In genomic region chr2:11515441-11516071, GRCh38 we compare ENCODE assay signal across 18 cellular contexts. TPM values are rescaled to one million over a fixed set of nuclear protein-coding genes. Genes with fewer than 3 reads are reported as not detected.
A peak's percentile ranks its signal among the peaks of the same experiment; 100 is the strongest.
DNase-seq lines count a peak whose midpoint lies in the region; ATAC-seq, FAIRE-seq and TF ChIP-seq lines count a peak whose summit lies in the region.
"Had no signal": no experiment of that assay in that cellular context is flagged by ENCODE, and none has a peak within 500 bp of the region (broad histone marks: within the 10 kb centered on the region; RNA-seq: fewer than 3 reads in every experiment).

No MANE protein-coding gene starts in this region.

- peaks cover 21% of the 10 kb centered on the region for H3K4me1 ChIP-seq in HUES64 (ENCODE audit: insufficient read depth, low read length)
- peaks cover 1 to 13% (median 12%) of the 10 kb centered on the region in 4 experiments; a peak in 5 of 7 replicates for H3K4me1 ChIP-seq in H1 (replicated peaks in 1 of 4; ENCODE audit: control insufficient read depth in 3 of 4, insufficient read depth in 4 of 4, low read length in 3 of 4)
- peaks cover 63% of the 10 kb centered on the region for H3K4me1 ChIP-seq in neural progenitor cell
- H3K4me1 ChIP-seq: A549 had no signal

- no peak for TF ChIP-seq RAD21 in H1 (IDR thresholded peaks at IDR 0.05 in 1 of 2, conservative IDR thresholded peaks at IDR 0.05 in 1 of 2; ENCODE audit: low read depth in 2 of 2, low read length in 2 of 2)

- TF ChIP-seq POLR2A in H1 (IDR thresholded peaks at IDR 0.05; ENCODE audit: control extremely low read depth in 1 of 2, low read depth in 2 of 2, low read length in 2 of 2) = no peak

- H3K9me3 Mint-ChIP-seq in neural progenitor cell = peaks cover 18% of the 10 kb centered on the region
- H3K9me3 Mint-ChIP-seq in stimulated activated naive CD8-positive, alpha-beta T cell treated with anti-CD3 and anti-CD28 coated beads, Interleukin-15, amount 100 ng/mL, for 72 hours = peaks cover 2 to 4% of the 10 kb centered on the region in 2 donors

- peak overlapping the region; percentile 17; the same call in 1 of the 2 replicates for H3K27ac ChIP-seq in HUES64 (ENCODE audit: low read depth, low read length)
- H3K27ac ChIP-seq in H1 (ENCODE audit: low read depth, low read length) = 0 out of 2 replicates have a peak overlapping the region, but pooled peaks have one; percentile 27
- peak overlapping the region; percentile 88 for H3K27ac ChIP-seq in neural progenitor cell
- H3K27ac ChIP-seq: A549, C4-2B had no signal

- H2BK12ac ChIP-seq in H1 (ENCODE audit: low read depth, low read length) = no peak overlapping the region

- H3K18ac ChIP-seq in H1 (ENCODE audit: extremely low read depth, low read length) = peak overlapping the region; percentile 11; the same call in 1 of the 2 replicates

- H3K9ac ChIP-seq in HUES64 (ENCODE audit: low read depth, low read length) (no peak overlapping the region), H1 (replicated peaks in 1 of 4; ENCODE audit: extremely low read depth in 1 of 4, low read depth in 3 of 4, low read length in 3 of 4) (no peak overlapping the region), neural progenitor cell (no peak overlapping the region)

- no peaks in the 10 kb centered on the region for H3K27me3 ChIP-seq in HUES64 (ENCODE audit: insufficient read depth, low read length)
- no peaks in the 10 kb centered on the region for H3K27me3 ChIP-seq in H1 (replicated peaks in 1 of 4; ENCODE audit: control insufficient read depth in 3 of 4, extremely low read depth in 1 of 4, insufficient read depth in 3 of 4, low read length in 3 of 4)
- H3K27me3 ChIP-seq in neural progenitor cell = no peaks in the 10 kb centered on the region

- peak overlapping the region; percentile 73 for H3K4me3 Mint-ChIP-seq in neural progenitor cell
- H3K4me3 Mint-ChIP-seq in stimulated activated naive CD8-positive, alpha-beta T cell treated with anti-CD3 and anti-CD28 coated beads, Interleukin-15, amount 100 ng/mL, for 72 hours = no peak overlapping the region

- peaks cover 75% of the 10 kb centered on the region for H3K4me1 Mint-ChIP-seq in neural progenitor cell
- H3K4me1 Mint-ChIP-seq in stimulated activated naive CD8-positive, alpha-beta T cell treated with anti-CD3 and anti-CD28 coated beads, Interleukin-15, amount 100 ng/mL, for 72 hours = no peaks in the 10 kb centered on the region

- H2BK20ac ChIP-seq in H1 (ENCODE audit: low read length) = peak overlapping the region; percentile 24; the same call in 1 of the 2 replicates

- H2AK5ac ChIP-seq in H1 (ENCODE audit: low read depth, low read length) = no peak overlapping the region

- H3K79me2 ChIP-seq in H1 (ENCODE audit: control insufficient read depth in 1 of 2, insufficient read depth in 2 of 2, low read length in 2 of 2) (peaks cover 0 to 12% of the 10 kb centered on the region in 2 experiments; a peak in 1 of 4 replicates), neural progenitor cell (ENCODE audit: low read depth) (peaks cover 95% of the 10 kb centered on the region)

- no peak overlapping the region for H4K8ac ChIP-seq in H1 (ENCODE audit: extremely low read depth, insufficient read depth, low read length)

- no peak overlapping the region for H3K23ac ChIP-seq in H1 (ENCODE audit: insufficient read length)

- H3K79me1 ChIP-seq in H1 (ENCODE audit: low read depth, low read length) = peaks cover 8% of the 10 kb centered on the region

- no peak for TF ChIP-seq EP300 in H1 (IDR thresholded peaks at IDR 0.05; ENCODE audit: borderline replicate concordance in 1 of 2, low read depth in 2 of 2, low read length in 2 of 2)

- CTCF ChIA-PET in H1 (lab: Charles Lee; ENCODE audit: partially characterized antibody) = interaction anchor here (0.7 to 2.4 kb wide), 9 partner anchors 19 to 167 kb away, joined by 3 to 15 read pairs (median 4); no protein-coding TSS in a partner anchor

- no peak overlapping the region for H3K4ac ChIP-seq in H1 (replicated peaks; ENCODE audit: insufficient read length, low read depth, low read length)

- H3F3A ChIP-seq in neural progenitor cell (ENCODE audit: low read depth) = peaks cover 42% of the 10 kb centered on the region

- WGBS in HUES64 = 70% methylated on average over 8 of the region's 8 CpGs
- WGBS in H1 (ENCODE audit: extremely low coverage in 1 of 2, insufficient coverage in 1 of 2, insufficient read length in 1 of 2, insufficient replicate concordance in 2 of 2, low coverage in 1 of 2, low lambda C conversion rate in 2 of 2, missing lambda C conversion rate in 1 of 2), 2 experiments = 84% methylated on average over 7 of the region's 8 CpGs; no CpG with 5 or more reads in 1 of the 2 experiments

- in situ Hi-C loops in G401 (cut with HindIII; ENCODE audit: low sequenced_read_pairs) = no loop called here

- no peak overlapping the region for H2BK120ac ChIP-seq in H1 (replicated peaks; ENCODE audit: low read depth, low read length)

- H3K4me3 ChIP-seq in HUES64 (ENCODE audit: low read length) (no peak overlapping the region), H1 (ENCODE audit: extremely low read depth in 1 of 4, insufficient read depth in 2 of 4, low read depth in 3 of 4, low read length in 4 of 4) (no peak overlapping the region), neural progenitor cell (peak overlapping the region; percentile 15)
- H3K4me3 ChIP-seq: A549 had no signal

- no peak overlapping the region for H2AFZ ChIP-seq in H1 (ENCODE audit: low read length)
- no peak overlapping the region for H2AFZ ChIP-seq in neural progenitor cell (replicated peaks)

- H3K4me2 ChIP-seq in H1 (ENCODE audit: insufficient read depth in 1 of 2, low read depth in 2 of 2, low read length in 2 of 2) (no peak overlapping the region), neural progenitor cell (peak overlapping the region; percentile 69)
- H3K4me2 ChIP-seq: A549 had no signal

- DNase-seq in D341Med (ENCODE audit: low spot score) (peak; percentile 53), H1 (ENCODE audit: low read depth in 1 of 2, low spot score in 2 of 2) (no peak), neural progenitor cell (ENCODE audit: low spot score) (peak; percentile 75), G401 (ENCODE audit: low spot score) (no peak), NOMO-1 (lab: John Stamatoyannopoulos, UW; ENCODE audit: unreplicated experiment in 2 of 2) (no peak)
- no peak for DNase-seq in stimulated activated naive CD8-positive, alpha-beta T cell treated with anti-CD3 and anti-CD28 coated beads, Interleukin-15, amount 100 ng/mL, for 72 hours
- DNase-seq: COR-L47, DMS79, GF-D8, IMR-90, NCI-H1436, NCI-H2081 treated with DMSO at 0.1 percent for 48 hours, NCI-H526 treated with DMSO at 0.1 percent for 48 hours had no signal

- peaks cover 4% of the 10 kb centered on the region for H3K27me3 Mint-ChIP-seq in neural progenitor cell (ENCODE audit: insufficient read depth, low read depth)
- peaks cover 16% of the 10 kb centered on the region for H3K27me3 Mint-ChIP-seq in stimulated activated naive CD8-positive, alpha-beta T cell treated with anti-CD3 and anti-CD28 coated beads, Interleukin-15, amount 100 ng/mL, for 72 hours

- H3K23me2 ChIP-seq in H1 (ENCODE audit: low read depth, low read length) = peaks cover 3% of the 10 kb centered on the region; the same call in 1 of the 2 replicates

- TF ChIP-seq CTCF in H1 (IDR thresholded peaks at IDR 0.05; ENCODE audit: control extremely low read depth in 1 of 3, insufficient read depth in 1 of 3, low read depth in 1 of 3, low read length in 3 of 3) (no peak), neural progenitor cell (IDR thresholded peaks at IDR 0.05) (no peak)

- H4K91ac ChIP-seq in H1 (replicated peaks; ENCODE audit: insufficient read length, low read length) = no peak overlapping the region

- no peak overlapping the region for H4K5ac ChIP-seq in H1 (ENCODE audit: insufficient read length, low read depth, low read length)

- POLR2A ChIA-PET in H1 (lab: Charles Lee; ENCODE audit: partially characterized antibody) = no interaction called here

- no peak overlapping the region for H3K14ac ChIP-seq in H1 (ENCODE audit: insufficient read length)

- no peak for ATAC-seq in GM19328 (IDR thresholded peaks at IDR 0.05; ENCODE audit: unreplicated experiment)
- ATAC-seq in stimulated activated naive CD8-positive, alpha-beta T cell treated with anti-CD3 and anti-CD28 coated beads, Interleukin-15, amount 100 ng/mL, for 72 hours = no peak

- H4K20me1 ChIP-seq in H1 (replicated peaks in 1 of 2; ENCODE audit: control insufficient read depth in 1 of 2, insufficient read depth in 2 of 2, low read length in 2 of 2) (peaks cover 0 to 6% of the 10 kb centered on the region in 2 experiments), neural progenitor cell (ENCODE audit: low read depth) (peaks cover 33% of the 10 kb centered on the region)

- H3K36me3 ChIP-seq in HUES64 (ENCODE audit: insufficient read depth, low read length) (no peaks in the 10 kb centered on the region), H1 (ENCODE audit: control insufficient read depth in 2 of 4, insufficient read depth in 4 of 4, low read length in 3 of 4) (no peaks in the 10 kb centered on the region), neural progenitor cell (no peaks in the 10 kb centered on the region)

- H3K9me3 ChIP-seq in HUES64 (ENCODE audit: insufficient read depth, low read depth, low read length) = no peaks in the 10 kb centered on the region
- H3K9me3 ChIP-seq in H1 (ENCODE audit: insufficient read depth in 2 of 2, low read depth in 1 of 2, low read length in 1 of 2) = no peaks in the 10 kb centered on the region
- no peaks in the 10 kb centered on the region for H3K9me3 ChIP-seq in neural progenitor cell (ENCODE audit: low read depth)
- H3K9me3 ChIP-seq: A549 had no signal

- H3K36me3 Mint-ChIP-seq in neural progenitor cell = peaks cover 44% of the 10 kb centered on the region

- 0 out of 2 replicates have a peak overlapping the region, but pooled peaks have one; percentile 41 for H2BK5ac ChIP-seq in H1 (ENCODE audit: low read depth, low read length)

- no peak for FAIRE-seq in H1 (lab: Jason Lieb, UNC)
- FAIRE-seq: A549, H54 had no signal

- peak overlapping the region; percentile 47 for H3K27ac Mint-ChIP-seq in neural progenitor cell
- no peak overlapping the region for H3K27ac Mint-ChIP-seq in stimulated activated naive CD8-positive, alpha-beta T cell treated with anti-CD3 and anti-CD28 coated beads, Interleukin-15, amount 100 ng/mL, for 72 hours

- H2BK15ac ChIP-seq in H1 (ENCODE audit: low read length) = 0 out of 2 replicates have a peak overlapping the region, but pooled peaks have one; percentile 88

- no peak overlapping the region for H3K56ac ChIP-seq in H1 (replicated peaks; ENCODE audit: insufficient read length, low read depth, low read length)

RNA-seq across cellular contexts. Expression of gene GREB1, which starts 18.3 kb away (rescaled TPM):
- polyA plus RNA-seq in HUES64 (2013, experiment 1 of 2) = 12.2 TPM
- polyA plus RNA-seq in HUES64 (2013, experiment 2 of 2) = 16.7 TPM
- 41.7 and 43.4 TPM in 2 replicates for total RNA-seq in H1 (2021; fragmentation: NEBNext Ultra II Directional; extraction: Animal tissue kit (Norgen Biotek cat#: 25700))
- 7.9 and 13.8 TPM in 2 replicates for polyA plus RNA-seq in H1 (2011; rRNA removed)
- polyA plus RNA-seq in H1 (2011; cell fraction: cytosol; rRNA removed) = 9.9 TPM
- polyA plus RNA-seq in H1 (2011; cell fraction: nucleus; rRNA removed) = 22.7 TPM
- polyA plus RNA-seq in H1 (2012, experiment 1 of 2) = 14.3 to 18.0 TPM (median 16.3 TPM) in 4 replicates
- 8.5 TPM for polyA plus RNA-seq in H1 (2012, experiment 2 of 2)
- 16.9 TPM for polyA plus RNA-seq in H1 (2013, experiment 1 of 2)
- 15.7 TPM for polyA plus RNA-seq in H1 (2013, experiment 2 of 2)
- polyA minus RNA-seq in H1 (2011; rRNA and poly(A)+ RNA removed) = 23.1 and 26.4 TPM in 2 replicates
- 13.1 TPM for polyA minus RNA-seq in H1 (2011; cell fraction: cytosol; rRNA and poly(A)+ RNA removed)
- polyA minus RNA-seq in H1 (2011; cell fraction: nucleus; rRNA and poly(A)+ RNA removed) = 21.8 TPM
- total RNA-seq in neural progenitor cell (ENCODE audit: low replicate concordance) = 30.8 and 33.2 TPM in 2 replicates
- total RNA-seq in G401 (2014; rRNA removed; shearing (Covaris generic)) = 7.9 and 14.7 TPM in 2 replicates
- total RNA-seq: IMR-90 had no signal

RNA-seq across cellular contexts. Expression of gene E2F6, which starts 49.6 kb away (rescaled TPM):
- 22.5 TPM for polyA plus RNA-seq in HUES64 (2013, experiment 1 of 2)
- 21.7 TPM for polyA plus RNA-seq in HUES64 (2013, experiment 2 of 2)
- 14.9 and 15.6 TPM in 2 replicates for total RNA-seq in H1 (2021; fragmentation: NEBNext Ultra II Directional; extraction: Animal tissue kit (Norgen Biotek cat#: 25700))
- polyA plus RNA-seq in H1 (2011; rRNA removed) = 3.8 and 8.3 TPM in 2 replicates
- 7.3 TPM for polyA plus RNA-seq in H1 (2011; cell fraction: cytosol; rRNA removed)
- polyA plus RNA-seq in H1 (2011; cell fraction: nucleus; rRNA removed) = 5.7 TPM
- polyA plus RNA-seq in H1 (2012, experiment 1 of 2) = 11.0 to 11.9 TPM (median 11.2 TPM) in 4 replicates
- polyA plus RNA-seq in H1 (2012, experiment 2 of 2) = 6.1 TPM
- polyA plus RNA-seq in H1 (2013, experiment 1 of 2) = 8.0 TPM
- 7.7 TPM for polyA plus RNA-seq in H1 (2013, experiment 2 of 2)
- polyA minus RNA-seq in H1 (2011; rRNA and poly(A)+ RNA removed) = 6.8 and 9.7 TPM in 2 replicates
- 5.4 TPM for polyA minus RNA-seq in H1 (2011; cell fraction: cytosol; rRNA and poly(A)+ RNA removed)
- 11.4 TPM for polyA minus RNA-seq in H1 (2011; cell fraction: nucleus; rRNA and poly(A)+ RNA removed)
- 29.4 and 36.3 TPM in 2 replicates for total RNA-seq in neural progenitor cell (ENCODE audit: low replicate concordance)
- total RNA-seq in G401 (2014; rRNA removed; shearing (Covaris generic)) = 42.2 and 60.8 TPM in 2 replicates

Comparison
In these comparisons a context has a peak if more than half of its experiments do, and no peak if none do; other contexts are left out.
1. DNase-seq: peak in D341Med (single experiment) and neural progenitor cell (single experiment); none in H1 (0 of 2), G401 (single experiment), NOMO-1 (0 of 2) and stimulated activated naive CD8-positive, alpha-beta T cell treated with anti-CD3 and anti-CD28 coated beads, Interleukin-15, amount 100 ng/mL, for 72 hours (0 of 2).
2. H3K27ac ChIP-seq: peak in every context shown above with its lines; median percentile 88 in neural progenitor cell; 27 in H1; 17 in HUES64.